Comparison of ENCODE assay signal across 8 cellular contexts in genomic region chr1:83860506-83861221, GRCh38.
DNase-seq lines count a peak whose midpoint lies in the region; ATAC-seq and TF ChIP-seq lines count a peak whose summit lies in the region.

No MANE protein-coding gene starts in this region.

- H3K18ac ChIP-seq in H9 (ENCODE audit: insufficient read length, low read depth, low read length) = no peak overlapping the region

- no peak overlapping the region for H3K9ac ChIP-seq in H9 (ENCODE audit: extremely low read depth, insufficient read length, low read length)

- no peaks in the 10 kb centered on the region for H3K79me1 ChIP-seq in H9 (ENCODE audit: insufficient read depth, low read depth, low read length, poor library complexity, severe bottlenecking)

- H3K4me1 Mint-ChIP-seq in H9 = peaks cover 4 to 5% of the 10 kb centered on the region in 2 experiments
- peaks cover 17% of the 10 kb centered on the region for H3K4me1 Mint-ChIP-seq in activated CD8-positive, alpha-beta T cell treated with anti-CD3 and anti-CD28 coated beads for 36 hours (ENCODE audit: low read depth)

- H2BK120ac ChIP-seq in H9 (ENCODE audit: low read depth, low read length, poor library complexity, severe bottlenecking) = no peak overlapping the region

- H3K4me1 ChIP-seq in H9 (ENCODE audit: insufficient read depth, low read length) = no peaks in the 10 kb centered on the region

- H3K27ac ChIP-seq in H9 (ENCODE audit: insufficient read length, low read depth, low read length) = no peak overlapping the region

- H3K23ac ChIP-seq in H9 (ENCODE audit: insufficient read length, low read depth, low read length) = no peak overlapping the region

- no peak overlapping the region for H4K91ac ChIP-seq in H9 (ENCODE audit: insufficient read length, low read depth, low read length)

- H3K27ac Mint-ChIP-seq in H9 = no peak overlapping the region; a peak in 1 of 7 replicates
- H3K27ac Mint-ChIP-seq in activated CD8-positive, alpha-beta T cell treated with anti-CD3 and anti-CD28 coated beads for 36 hours = peak overlapping the region; percentile 57

- CTCF ChIA-PET in activated CD8-positive, alpha-beta T cell treated with anti-CD3 and anti-CD28 coated beads for 36 hours (lab: Charles Lee) = interaction anchor here (0.6 to 1.8 kb wide), 8 partner anchors 8 to 168 kb away, joined by 3 to 7 read pairs (median 3); no protein-coding TSS in a partner anchor

- H3T11ph ChIP-seq in H9 (ENCODE audit: low read length) = no peak overlapping the region

- no peak overlapping the region for H2AK5ac ChIP-seq in H9 (ENCODE audit: insufficient read length, low read length)

- peak; percentile 91 for ATAC-seq in activated CD8-positive, alpha-beta T cell treated with anti-CD3 and anti-CD28 coated beads for 36 hours

- POLR2A ChIA-PET in activated CD8-positive, alpha-beta T cell treated with anti-CD3 and anti-CD28 coated beads for 36 hours (lab: Charles Lee) = interaction anchor here (0.9 kb wide), 1 partner anchor 334 kb away, joined by 3 read pairs; no protein-coding TSS in a partner anchor

- H4K5ac ChIP-seq in H9 (ENCODE audit: insufficient read length, low read depth, low read length) = no peak overlapping the region

- no peaks in the 10 kb centered on the region for H3K9me3 Mint-ChIP-seq in H9
- no peaks in the 10 kb centered on the region for H3K9me3 Mint-ChIP-seq in activated CD8-positive, alpha-beta T cell treated with anti-CD3 and anti-CD28 coated beads for 36 hours

- intact Hi-C loops in activated CD8-positive, alpha-beta T cell treated with anti-CD3 and anti-CD28 coated beads for 36 hours (cut with micrococcal nuclease) = no loop called here

- WGBS in H9 (ENCODE audit: extremely low coverage, insufficient read length, low lambda C conversion rate) = no CpG with 5 or more reads among the region's 53 CpGs

- H3K36me3 Mint-ChIP-seq in H9 (ENCODE audit: insufficient read depth in 1 of 3, low read depth in 3 of 3) = no peaks in the 10 kb centered on the region
- H3K36me3 Mint-ChIP-seq in activated CD8-positive, alpha-beta T cell treated with anti-CD3 and anti-CD28 coated beads for 36 hours (ENCODE audit: low read depth) = no peaks in the 10 kb centered on the region

- no peak overlapping the region for H2AFZ ChIP-seq in H9 (ENCODE audit: low read length)

- H2BK5ac ChIP-seq in H9 (ENCODE audit: insufficient read length, low read length) = no peak overlapping the region

- no peak overlapping the region for H3K14ac ChIP-seq in H9 (ENCODE audit: insufficient read depth, low read length)

- DNase-seq in GDM1 (lab: John Stamatoyannopoulos, UW) = peak; percentile 44
- peak; percentile 87 for DNase-seq in H9
- DNase-seq in NCI-H1092 (lab: John Stamatoyannopoulos, UW) = peak; percentile 11
- peak; percentile 85 for DNase-seq in activated CD8-positive, alpha-beta T cell treated with anti-CD3 and anti-CD28 coated beads for 36 hours
- DNase-seq in effector CD8-positive, alpha-beta T cell (lab: John Stamatoyannopoulos, UW) = peak; percentile 58
- DNase-seq in mesenteric fat pad (ENCODE audit: low spot score) = peak; percentile 92
- peak; percentile 3 for DNase-seq in stimulated activated CD8-positive, alpha-beta memory T cell treated with anti-CD3 and anti-CD28 coated beads, Interleukin-12 subunit alpha, Interleukin-12 subunit beta, amount 100 ng/mL, for 24 hours (ENCODE audit: extremely low read depth)
- no peak for DNase-seq in MV-4-11 (lab: John Stamatoyannopoulos, UW)

- peak; percentile 94 for TF ChIP-seq CTCF in H9 (conservative IDR thresholded peaks at IDR 0.05)
- TF ChIP-seq CTCF in activated CD8-positive, alpha-beta T cell treated with anti-CD3 and anti-CD28 coated beads for 36 hours (IDR thresholded peaks at IDR 0.05) = peak; percentile 84

- H4K8ac ChIP-seq in H9 (replicated peaks; ENCODE audit: insufficient read length, low read depth, low read length) = no peak overlapping the region

- no peak overlapping the region for H2BK20ac ChIP-seq in H9 (ENCODE audit: low read depth, low read length, poor library complexity, severe bottlenecking)

- H3K79me2 ChIP-seq in H9 (ENCODE audit: insufficient read depth, low read length) = no peaks in the 10 kb centered on the region

- H3K23me2 ChIP-seq in H9 (ENCODE audit: insufficient read length, low read depth, low read length, poor library complexity, severe bottlenecking) = no peaks in the 10 kb centered on the region

- H2BK12ac ChIP-seq in H9 (ENCODE audit: insufficient read length, low read depth, low read length) = no peak overlapping the region

- peaks cover 10% of the 10 kb centered on the region for H3K27me3 Mint-ChIP-seq in H9 (ENCODE audit: low read depth)
- H3K27me3 Mint-ChIP-seq in activated CD8-positive, alpha-beta T cell treated with anti-CD3 and anti-CD28 coated beads for 36 hours = peaks cover 1% of the 10 kb centered on the region

- peak overlapping the region in 1 of 2 experiments; percentile 42; a peak in 3 of 5 replicates for H3K4me3 Mint-ChIP-seq in H9
- H3K4me3 Mint-ChIP-seq in activated CD8-positive, alpha-beta T cell treated with anti-CD3 and anti-CD28 coated beads for 36 hours = peak overlapping the region; percentile 71

- no peak overlapping the region for H3K4ac ChIP-seq in H9 (ENCODE audit: low read depth, low read length)

- no peak overlapping the region for H3K56ac ChIP-seq in H9 (ENCODE audit: insufficient read length, low read depth, low read length)

- no peaks in the 10 kb centered on the region for H4K20me1 ChIP-seq in H9 (ENCODE audit: control insufficient read depth, insufficient read depth, insufficient read length)

- no peak overlapping the region for H3K4me2 ChIP-seq in H9 (ENCODE audit: insufficient read depth, insufficient read length, low read length)

- no peaks in the 10 kb centered on the region for H3K27me3 ChIP-seq in H9 (ENCODE audit: insufficient read depth, low read length)

- no peak overlapping the region for H2BK15ac ChIP-seq in H9 (ENCODE audit: low read depth, low read length)

- no peaks in the 10 kb centered on the region for H3K9me3 ChIP-seq in H9 (ENCODE audit: control insufficient read depth, low read depth, low read length)
